In the genomic region with DNA sequence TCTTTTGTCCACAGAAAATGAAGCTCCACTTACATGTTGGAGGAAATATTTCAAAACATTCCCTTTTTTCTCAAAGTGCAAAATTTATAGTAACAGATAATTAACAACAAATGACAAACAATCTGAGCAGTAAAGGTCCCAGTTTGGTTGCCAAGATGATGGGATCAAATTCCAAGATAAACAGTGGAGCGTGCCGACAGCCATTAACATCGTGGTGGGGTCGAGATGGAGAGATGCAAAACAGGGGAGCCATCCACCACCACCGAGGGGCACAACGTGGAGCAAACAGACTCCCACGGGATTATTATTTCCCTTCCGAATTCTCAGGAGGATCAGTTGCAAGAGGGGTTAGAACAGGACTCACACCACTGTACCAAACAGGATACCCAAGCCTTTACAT, we compare ENCODE assay signal across 23 cellular contexts. TPM values are rescaled to one million over a fixed set of nuclear protein-coding genes. Genes with fewer than 3 reads are reported as not detected.
"Had no signal": no experiment of that assay in that cellular context is flagged by ENCODE, and none has a peak within 500 bp of the region (broad histone marks: within the 10 kb centered on the region; RNA-seq: fewer than 3 reads in every experiment).

No MANE protein-coding gene starts in this region.

- H3K36me3 ChIP-seq: Peyer's patch had no signal

- H3K27ac Mint-ChIP-seq: activated B cell treated with CpG ODN at 0.5 μM for 24 hours; activated CD4-positive, alpha-beta memory T cell treated with anti-CD3 and anti-CD28 coated beads, Interleukin-2, amount 10 ng/mL, durations not matched to agents 7 days and 5 days; activated naive CD4-positive, alpha-beta T cell treated with anti-CD3 and anti-CD28 coated beads, Interleukin-2, amount 10 ng/mL, durations not matched to agents 7 days and 5 days; activated naive CD8-positive, alpha-beta T cell treated with anti-CD3 and anti-CD28 coated beads for 36 hours; activated T-cell treated with anti-CD3 and anti-CD28 coated beads, Interleukin-2, amount 50 U/mL, for 72 hours; activated T-helper 2 cell treated with anti-CD3 and anti-CD28 coated beads, Interferon-gamma antibody, Interleukin-2, Interleukin-4, amounts not matched to agents 10 μg/mL and 5 μg/mL and 100 μg/mL, durations not matched to agents 14 hours and 24 hours and 36 hours; T-helper 17 cell had no signal

- H3K27me3 ChIP-seq: Peyer's patch had no signal

- H3K4me1 ChIP-seq: Peyer's patch had no signal

- ATAC-seq: activated T-cell treated with anti-CD3 and anti-CD28 coated beads, Interleukin-2, amount 50 U/mL, for 72 hours; T-helper 17 cell had no signal

- DNase-seq: activated B cell treated with CpG ODN at 0.5 μM for 24 hours; activated CD4-positive, alpha-beta memory T cell treated with anti-CD3 and anti-CD28 coated beads, Interleukin-2, amount 10 ng/mL, durations not matched to agents 7 days and 5 days; activated CD4-positive, alpha-beta T cell treated with anti-CD3 and anti-CD28 coated beads, Interleukin-2, amount 50 U/mL, for 1 hour; activated CD8-positive, alpha-beta memory T cell treated with anti-CD3 and anti-CD28 coated beads, Interleukin-2, amount 50 U/mL, for 4 hours; activated gamma-delta T cell treated with Interleukin-2 at 50 U/mL for 16 hours; activated naive CD4-positive, alpha-beta T cell treated with anti-CD3 and anti-CD28 coated beads, Interleukin-2, amount 10 ng/mL, durations not matched to agents 7 days and 5 days; activated naive CD8-positive, alpha-beta T cell treated with anti-CD3 and anti-CD28 coated beads for 36 hours; activated T-cell treated with anti-CD3 and anti-CD28 coated beads, Interleukin-2, amount 50 U/mL, for 72 hours; cerebellar nuclear complex; IMR-90; Kasumi-1; KBM-7; NCI-H1105 treated with DMSO at 0.1 percent for 48 hours; NCI-H1930; NCI-H345; NCI-H510A; NCI-H82; Peyer's patch; SHP77 treated with DMSO at 0.1 percent for 48 hours; T-helper 17 cell; T-helper 9 cell had no signal

- H3K4me1 Mint-ChIP-seq: activated B cell treated with CpG ODN at 0.5 μM for 24 hours; activated CD4-positive, alpha-beta memory T cell treated with anti-CD3 and anti-CD28 coated beads, Interleukin-2, amount 10 ng/mL, durations not matched to agents 7 days and 5 days; activated naive CD4-positive, alpha-beta T cell treated with anti-CD3 and anti-CD28 coated beads, Interleukin-2, amount 10 ng/mL, durations not matched to agents 7 days and 5 days; activated naive CD8-positive, alpha-beta T cell treated with anti-CD3 and anti-CD28 coated beads for 36 hours; T-helper 17 cell had no signal

- H3K27ac ChIP-seq: Peyer's patch, RWPE1 had no signal

- H3K4me3 Mint-ChIP-seq: activated B cell treated with CpG ODN at 0.5 μM for 24 hours; activated CD4-positive, alpha-beta memory T cell treated with anti-CD3 and anti-CD28 coated beads, Interleukin-2, amount 10 ng/mL, durations not matched to agents 7 days and 5 days; activated naive CD4-positive, alpha-beta T cell treated with anti-CD3 and anti-CD28 coated beads, Interleukin-2, amount 10 ng/mL, durations not matched to agents 7 days and 5 days; activated naive CD8-positive, alpha-beta T cell treated with anti-CD3 and anti-CD28 coated beads for 36 hours; activated T-cell treated with anti-CD3 and anti-CD28 coated beads, Interleukin-2, amount 50 U/mL, for 72 hours; T-helper 17 cell had no signal

- H3K36me3 Mint-ChIP-seq: activated naive CD4-positive, alpha-beta T cell treated with anti-CD3 and anti-CD28 coated beads, Interleukin-2, amount 10 ng/mL, durations not matched to agents 7 days and 5 days had no signal

- H3K9me3 ChIP-seq: Peyer's patch had no signal

- H3K9me3 Mint-ChIP-seq: activated B cell treated with CpG ODN at 0.5 μM for 24 hours; activated CD4-positive, alpha-beta memory T cell treated with anti-CD3 and anti-CD28 coated beads, Interleukin-2, amount 10 ng/mL, durations not matched to agents 7 days and 5 days; activated naive CD4-positive, alpha-beta T cell treated with anti-CD3 and anti-CD28 coated beads, Interleukin-2, amount 10 ng/mL, durations not matched to agents 7 days and 5 days; activated naive CD8-positive, alpha-beta T cell treated with anti-CD3 and anti-CD28 coated beads for 36 hours; activated T-cell treated with anti-CD3 and anti-CD28 coated beads, Interleukin-2, amount 50 U/mL, for 72 hours; activated T-helper 2 cell treated with anti-CD3 and anti-CD28 coated beads, Interferon-gamma antibody, Interleukin-2, Interleukin-4, amounts not matched to agents 10 μg/mL and 5 μg/mL and 100 μg/mL, durations not matched to agents 14 hours and 24 hours and 36 hours had no signal

- H3K4me3 ChIP-seq: Peyer's patch had no signal

- H3K27me3 Mint-ChIP-seq: activated CD4-positive, alpha-beta memory T cell treated with anti-CD3 and anti-CD28 coated beads, Interleukin-2, amount 10 ng/mL, durations not matched to agents 7 days and 5 days; activated naive CD4-positive, alpha-beta T cell treated with anti-CD3 and anti-CD28 coated beads, Interleukin-2, amount 10 ng/mL, durations not matched to agents 7 days and 5 days; T-helper 17 cell had no signal

RNA-seq across cellular contexts. Expression of a gene that starts 17.2 kb away (rescaled TPM):
- total RNA-seq: activated CD4-positive, alpha-beta memory T cell treated with anti-CD3 and anti-CD28 coated beads, Interleukin-2, amount 10 ng/mL, durations not matched to agents 7 days and 5 days; activated T-helper 2 cell treated with anti-CD3 and anti-CD28 coated beads, Interferon-gamma antibody, Interleukin-2, Interleukin-4, amounts not matched to agents 10 μg/mL and 5 μg/mL and 100 μg/mL, durations not matched to agents 14 hours and 24 hours and 36 hours; IMR-90 had no signal
